ENCODE assay signal across 8 cellular contexts in genomic region chr11:72721689-72722049, GRCh38. TPM values are rescaled to one million over a fixed set of nuclear protein-coding genes. Genes with fewer than 3 reads are reported as not detected.
DNase-seq lines count a peak whose midpoint lies in the region; ATAC-seq and TF ChIP-seq lines count a peak whose summit lies in the region.

No MANE protein-coding gene starts in this region.

- no peaks in the 10 kb centered on the region for H3K27me3 Mint-ChIP-seq in activated naive CD8-positive, alpha-beta T cell treated with anti-CD3 and anti-CD28 coated beads, Interleukin-2, amount 10 ng/mL, durations not matched to agents 7 days and 5 days
- H3K27me3 Mint-ChIP-seq in immature natural killer cell (ENCODE audit: low read depth in 3 of 3): peaks cover 24 to 36% (median 35%) of the 10 kb centered on the region in 3 donors

- H3K27ac ChIP-seq in OCI-LY7 (ENCODE audit: low read depth, low read length, poor library complexity, severe bottlenecking): peak overlapping the region; percentile 56

- peaks cover 33% of the 10 kb centered on the region for H3K4me1 Mint-ChIP-seq in activated naive CD8-positive, alpha-beta T cell treated with anti-CD3 and anti-CD28 coated beads, Interleukin-2, amount 10 ng/mL, durations not matched to agents 7 days and 5 days
- peaks cover 83 to 86% of the 10 kb centered on the region in 2 donors for H3K4me1 Mint-ChIP-seq in immature natural killer cell

- DNase-seq in Daoy (ENCODE audit: low read depth) (peak; percentile 59), OCI-LY7 (ENCODE audit: low spot score) (peak; percentile 46), immature natural killer cell (peak; percentile 79 to 81 (median 80)), 8988T (no peak), Ammon's horn (ENCODE audit: low spot score) (no peak), SKM-1 (lab: John Stamatoyannopoulos, UW; ENCODE audit: unreplicated experiment) (no peak)
- DNase-seq in activated naive CD8-positive, alpha-beta T cell treated with anti-CD3 and anti-CD28 coated beads, Interleukin-2, amount 10 ng/mL, durations not matched to agents 7 days and 5 days: peak; percentile 68
- peak; percentile 14 to 18 for DNase-seq in stimulated activated CD4-positive, alpha-beta T cell treated with anti-CD3 and anti-CD28 coated beads, Interleukin-4, amount 100 ng/mL, for 4 hours

- H3K36me3 Mint-ChIP-seq in activated naive CD8-positive, alpha-beta T cell treated with anti-CD3 and anti-CD28 coated beads, Interleukin-2, amount 10 ng/mL, durations not matched to agents 7 days and 5 days: no peaks in the 10 kb centered on the region
- H3K36me3 Mint-ChIP-seq in immature natural killer cell: peaks cover 4 to 9% (median 5%) of the 10 kb centered on the region in 3 donors

- BruUV-seq in OCI-LY7 (replicated peaks; lab: Mats Ljungman, UMichigan): TSS peak; percentile 79

- H3K27ac Mint-ChIP-seq in activated naive CD8-positive, alpha-beta T cell treated with anti-CD3 and anti-CD28 coated beads, Interleukin-2, amount 10 ng/mL, durations not matched to agents 7 days and 5 days: peak overlapping the region; percentile 93
- peak overlapping the region; percentile 98 to 100 (median 99) for H3K27ac Mint-ChIP-seq in immature natural killer cell

- peaks cover 53% of the 10 kb centered on the region; the same call in 1 of the 2 replicates for H3K36me3 ChIP-seq in OCI-LY7 (ENCODE audit: insufficient read depth, low read length)

- H4K20me1 ChIP-seq in OCI-LY7 (ENCODE audit: insufficient read depth, low read length): no peaks in the 10 kb centered on the region

- no peaks in the 10 kb centered on the region for H3K9me2 ChIP-seq in OCI-LY7 (ENCODE audit: insufficient read depth, low read length)

- H2AFZ ChIP-seq in OCI-LY7 (ENCODE audit: low read length): peak overlapping the region; percentile 53; the same call in 1 of the 2 replicates

- intact Hi-C loops in OCI-LY7 (cut with micrococcal nuclease; ENCODE audit: unreplicated experiment): no loop called here

- ATAC-seq in activated naive CD8-positive, alpha-beta T cell treated with anti-CD3 and anti-CD28 coated beads, Interleukin-2, amount 10 ng/mL, durations not matched to agents 7 days and 5 days (ENCODE audit: low read depth): peak; percentile 29

- POLR2A ChIA-PET in OCI-LY7 (lab: Charles Lee): interaction anchor here (1.5 to 2.2 kb wide), 2 partner anchors 15 to 72 kb away, joined by 4 to 9 read pairs; partner anchors contain the start of gene STARD10
- POLR2A ChIA-PET in activated naive CD8-positive, alpha-beta T cell treated with anti-CD3 and anti-CD28 coated beads, Interleukin-2, amount 10 ng/mL, durations not matched to agents 7 days and 5 days (lab: Charles Lee): interaction anchor here (0.7 to 2.4 kb wide), 9 partner anchors 10 to 421 kb away, joined by 3 to 21 read pairs (median 5); partner anchors contain the start of genes ATG16L2, FCHSD2 and STARD10

- peak overlapping the region; percentile 90 for H3K4me3 Mint-ChIP-seq in activated naive CD8-positive, alpha-beta T cell treated with anti-CD3 and anti-CD28 coated beads, Interleukin-2, amount 10 ng/mL, durations not matched to agents 7 days and 5 days
- H3K4me3 Mint-ChIP-seq in immature natural killer cell: peak overlapping the region; percentile 86 to 96 (median 89)

- H3K79me2 ChIP-seq in OCI-LY7 (ENCODE audit: insufficient read depth, low read depth, low read length): peaks cover 33% of the 10 kb centered on the region

- peak overlapping the region; percentile 73 for H3K4me3 ChIP-seq in OCI-LY7 (ENCODE audit: low read depth, low read length, poor library complexity, severe bottlenecking)

- H3K4me1 ChIP-seq in OCI-LY7 (ENCODE audit: insufficient read depth, low read length, poor library complexity, severe bottlenecking): peaks cover 47% of the 10 kb centered on the region

- no peaks in the 10 kb centered on the region for H3K9me3 ChIP-seq in OCI-LY7 (ENCODE audit: low read length)

- H3K4me2 ChIP-seq in OCI-LY7 (ENCODE audit: low read length): peak overlapping the region; percentile 86

- H3K9me3 Mint-ChIP-seq in activated naive CD8-positive, alpha-beta T cell treated with anti-CD3 and anti-CD28 coated beads, Interleukin-2, amount 10 ng/mL, durations not matched to agents 7 days and 5 days: no peaks in the 10 kb centered on the region
- peaks cover 0 to 2% (median 0%) of the 10 kb centered on the region in 6 donors for H3K9me3 Mint-ChIP-seq in immature natural killer cell

- CTCF ChIA-PET in OCI-LY7 (lab: Charles Lee; ENCODE audit: unreplicated experiment): interaction anchor here (0.6 kb wide), 1 partner anchor 94 kb away, joined by 6 read pairs; no protein-coding TSS in a partner anchor

- TF ChIP-seq CTCF in OCI-LY7 (conservative IDR thresholded peaks at IDR 0.05; ENCODE audit: low read length): no peak

RNA-seq across cellular contexts. Expression of gene ARAP1, which starts 30.5 kb away (rescaled TPM):
- total RNA-seq in Daoy (2014; rRNA removed; shearing (Covaris generic)): 52.9 and 55.7 TPM in 2 replicates
- total RNA-seq in OCI-LY7 (2014; rRNA removed; shearing (Covaris generic)): 61.3 and 65.6 TPM in 2 replicates
- 96.9 and 106 TPM in 2 replicates for total RNA-seq in OCI-LY7 (2022)
- total RNA-seq in activated naive CD8-positive, alpha-beta T cell treated with anti-CD3 and anti-CD28 coated beads, Interleukin-2, amount 10 ng/mL, durations not matched to agents 7 days and 5 days: 100 to 1,000 TPM; 129 to 134 TPM
- polyA plus RNA-seq in immature natural killer cell: 10 to 100 TPM in 2 of 3 donors, 1 to 10 TPM in 1; 4.7 to 34.6 (median 16.4) TPM

RNA-seq across cellular contexts. Expression of gene PDE2A, which starts 47.4 kb away (rescaled TPM):
- 0.09 and 0.23 TPM in 2 replicates for total RNA-seq in Daoy (2014; rRNA removed; shearing (Covaris generic))
- not detected in 2 replicates for total RNA-seq in OCI-LY7 (2014; rRNA removed; shearing (Covaris generic))
- total RNA-seq in OCI-LY7 (2022): 0.68 TPM in 1 of 2 replicates, not detected in the other
- total RNA-seq in activated naive CD8-positive, alpha-beta T cell treated with anti-CD3 and anti-CD28 coated beads, Interleukin-2, amount 10 ng/mL, durations not matched to agents 7 days and 5 days: under 1 TPM in 1 of 2 experiments, not detected in 1; 0.83 TPM
- not detected for polyA plus RNA-seq in immature natural killer cell

Comparison
In these comparisons a context has a peak if more than half of its experiments do, and no peak if none do; other contexts are left out.
1. DNase-seq: peak in Daoy (single experiment), OCI-LY7 (single experiment), activated naive CD8-positive, alpha-beta T cell treated with anti-CD3 and anti-CD28 coated beads, Interleukin-2, amount 10 ng/mL, durations not matched to agents 7 days and 5 days (single experiment), immature natural killer cell (3 of 3) and stimulated activated CD4-positive, alpha-beta T cell treated with anti-CD3 and anti-CD28 coated beads, Interleukin-4, amount 100 ng/mL, for 4 hours (2 of 2); none in 8988T (single experiment), Ammon's horn (single experiment) and SKM-1 (single experiment).